Comparison of ENCODE assay signal across 32 cellular contexts in the genomic region with DNA sequence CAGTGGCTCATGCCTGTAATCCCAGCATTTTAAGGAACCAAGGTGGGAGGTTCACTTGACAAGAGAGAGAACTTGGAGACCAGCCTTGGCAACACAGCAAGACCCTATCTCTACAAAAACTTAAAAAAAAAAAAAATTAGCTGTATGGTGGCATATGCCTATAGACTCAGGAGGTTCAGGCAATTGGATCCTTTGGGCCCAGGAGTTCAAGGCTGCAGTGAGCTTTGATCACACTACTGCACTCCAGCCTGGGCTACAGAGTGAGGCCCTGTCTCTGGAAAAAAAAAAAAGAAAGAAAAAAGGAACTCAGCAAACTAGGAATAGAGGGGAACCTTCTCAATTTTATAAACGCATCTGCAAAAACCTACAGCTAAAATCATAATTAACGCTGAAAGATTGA.
"Had no signal": no experiment of that assay in that cellular context is flagged by ENCODE, and none has a peak within 500 bp of the region (broad histone marks: within the 10 kb centered on the region; RNA-seq: fewer than 3 reads in every experiment).

No MANE protein-coding gene starts in this region.

- H3K4me1 ChIP-seq: prostate gland, sigmoid colon, spleen, tibial artery had no signal

- H3K4me1 Mint-ChIP-seq: immature natural killer cell; neural crest cell; stimulated activated effector memory CD8-positive, alpha-beta T cell treated with anti-CD3 and anti-CD28 coated beads, Interleukin-12 subunit alpha, Interleukin-12 subunit beta, amount 100 ng/mL, for 72 hours had no signal

- H3K27ac Mint-ChIP-seq: immature natural killer cell; natural killer cell treated with Interleukin-12 subunit alpha and Interleukin-12 subunit beta and Interleukin-15 and Interleukin-18, amount 100 ng/mL, for 72 hours; stimulated activated effector memory CD8-positive, alpha-beta T cell treated with anti-CD3 and anti-CD28 coated beads, Interleukin-12 subunit alpha, Interleukin-12 subunit beta, amount 100 ng/mL, for 72 hours; stimulated activated naive CD8-positive, alpha-beta T cell treated with anti-CD3 and anti-CD28 coated beads, Interleukin-15, Interleukin-2, amounts not matched to agents 100 ng/mL and 50 ng/mL, for 24 hours had no signal

- ATAC-seq: left colon; left lung; lower lobe of right lung; mucosa of descending colon; naive thymus-derived CD4-positive, alpha-beta T cell; natural killer cell treated with Interleukin-12 subunit alpha and Interleukin-12 subunit beta and Interleukin-15 and Interleukin-18, amount 100 ng/mL, for 72 hours; pancreas; right cardiac atrium; stimulated activated effector memory CD8-positive, alpha-beta T cell treated with anti-CD3 and anti-CD28 coated beads, Interleukin-12 subunit alpha, Interleukin-12 subunit beta, amount 100 ng/mL, for 72 hours; upper lobe of right lung had no signal

- H3K4me3 Mint-ChIP-seq: immature natural killer cell; naive thymus-derived CD4-positive, alpha-beta T cell; natural killer cell treated with Interleukin-12 subunit alpha and Interleukin-12 subunit beta and Interleukin-15 and Interleukin-18, amount 100 ng/mL, for 72 hours; neural crest cell; stimulated activated effector memory CD8-positive, alpha-beta T cell treated with anti-CD3 and anti-CD28 coated beads, Interleukin-12 subunit alpha, Interleukin-12 subunit beta, amount 100 ng/mL, for 72 hours; stimulated activated naive CD8-positive, alpha-beta T cell treated with anti-CD3 and anti-CD28 coated beads, Interleukin-15, Interleukin-2, amounts not matched to agents 100 ng/mL and 50 ng/mL, for 24 hours had no signal

- H3K27me3 Mint-ChIP-seq: natural killer cell treated with Interleukin-12 subunit alpha and Interleukin-12 subunit beta and Interleukin-15 and Interleukin-18, amount 100 ng/mL, for 72 hours; stimulated activated naive CD8-positive, alpha-beta T cell treated with anti-CD3 and anti-CD28 coated beads, Interleukin-15, Interleukin-2, amounts not matched to agents 100 ng/mL and 50 ng/mL, for 24 hours had no signal

- DNase-seq: hypothalamus; immature natural killer cell; kidney; left colon; left lung; lower lobe of right lung; mesendoderm; midbrain; mucosa of descending colon; naive thymus-derived CD4-positive, alpha-beta T cell; nucleus accumbens; pancreas; posterior cingulate gyrus; retina; right cardiac atrium; sigmoid colon; small intestine; spleen; stimulated activated CD4-positive, alpha-beta T cell treated with anti-CD3 and anti-CD28 coated beads, Interleukin-4, amount 100 ng/mL, for 24 hours; stimulated activated naive CD4-positive, alpha-beta T cell; tibial artery; trophoblast cell; upper lobe of right lung had no signal

- H3K9me3 ChIP-seq: left lung, lower lobe of right lung, mucosa of descending colon, pancreas, prostate gland, sigmoid colon, spleen, suprapubic skin, thoracic aorta, tibial artery, upper lobe of right lung had no signal

- H3K36me3 Mint-ChIP-seq: immature natural killer cell; naive thymus-derived CD4-positive, alpha-beta T cell; natural killer cell treated with Interleukin-12 subunit alpha and Interleukin-12 subunit beta and Interleukin-15 and Interleukin-18, amount 100 ng/mL, for 72 hours; stimulated activated effector memory CD8-positive, alpha-beta T cell treated with anti-CD3 and anti-CD28 coated beads, Interleukin-12 subunit alpha, Interleukin-12 subunit beta, amount 100 ng/mL, for 72 hours had no signal

- H3K27ac ChIP-seq: left lung, lower lobe of right lung, pancreas, prostate gland, sigmoid colon, spleen, suprapubic skin, thoracic aorta, tibial artery, upper lobe of right lung had no signal

- FAIRE-seq: islet of Langerhans, kidney, pancreas, small intestine, urothelium cell line had no signal

- H3K9me3 Mint-ChIP-seq: immature natural killer cell; naive thymus-derived CD4-positive, alpha-beta T cell; natural killer cell treated with Interleukin-12 subunit alpha and Interleukin-12 subunit beta and Interleukin-15 and Interleukin-18, amount 100 ng/mL, for 72 hours; neural crest cell; stimulated activated effector memory CD8-positive, alpha-beta T cell treated with anti-CD3 and anti-CD28 coated beads, Interleukin-12 subunit alpha, Interleukin-12 subunit beta, amount 100 ng/mL, for 72 hours; stimulated activated naive CD8-positive, alpha-beta T cell treated with anti-CD3 and anti-CD28 coated beads, Interleukin-15, Interleukin-2, amounts not matched to agents 100 ng/mL and 50 ng/mL, for 24 hours had no signal

- H3K4me3 ChIP-seq: left lung, lower lobe of right lung, mucosa of descending colon, pancreas, prostate gland, sigmoid colon, spleen, suprapubic skin, thoracic aorta, tibial artery, upper lobe of right lung had no signal
